In genomic region chr3:172987268-172987667, GRCh38 we compare ENCODE assay signal across 13 cellular contexts.
A peak's percentile ranks its signal among the peaks of the same experiment; 100 is the strongest.
DNase-seq lines count a peak whose midpoint lies in the region; ATAC-seq and TF ChIP-seq lines count a peak whose summit lies in the region.
"Had no signal": no experiment of that assay in that cellular context is flagged by ENCODE, and none has a peak within 500 bp of the region (broad histone marks: within the 10 kb centered on the region; RNA-seq: fewer than 3 reads in every experiment).

No MANE protein-coding gene starts in this region.

- H3K4me3 Mint-ChIP-seq in naive thymus-derived CD4-positive, alpha-beta T cell: no peak overlapping the region

- H3K9me2 ChIP-seq in Loucy (replicated peaks; ENCODE audit: low read depth, low read length): no peaks in the 10 kb centered on the region

- no peaks in the 10 kb centered on the region for H3F3A ChIP-seq in Loucy (ENCODE audit: low read depth)

- no peak overlapping the region for H3K4me2 ChIP-seq in Loucy (ENCODE audit: low read depth, low read length, poor library complexity, severe bottlenecking)

- CTCF ChIA-PET in naive thymus-derived CD4-positive, alpha-beta T cell (lab: Charles Lee): no interaction called here

- intact Hi-C loops in naive thymus-derived CD4-positive, alpha-beta T cell (cut with micrococcal nuclease): no loop called here

- no peaks in the 10 kb centered on the region for H3K4me1 Mint-ChIP-seq in naive thymus-derived CD4-positive, alpha-beta T cell

- DNase-seq in NCI-H146 (lab: John Stamatoyannopoulos, UW) (peak; percentile 50), NCI-H146 treated with DMSO at 0.1 percent for 48 hours (lab: John Stamatoyannopoulos, UW; ENCODE audit: unreplicated experiment) (no peak), brain microvascular endothelial cell (no peak), pons (ENCODE audit: low spot score) (peak; percentile 20), putamen (ENCODE audit: low spot score) (no peak)
- no peak for DNase-seq in naive thymus-derived CD4-positive, alpha-beta T cell
- DNase-seq: activated CD4-positive, alpha-beta T cell treated with anti-CD3 and anti-CD28 coated beads, Interleukin-2, amount 50 U/mL, for 48 hours; adrenal gland; IMR-90; stimulated activated CD4-positive, alpha-beta T cell treated with anti-CD3 and anti-CD28 coated beads, Interleukin-4, amount 100 ng/mL, for 1 hour; upper lobe of left lung had no signal

- no peak overlapping the region for H3K27ac ChIP-seq in brain microvascular endothelial cell
- H3K27ac ChIP-seq in naive thymus-derived CD4-positive, alpha-beta T cell (ENCODE audit: low read depth, low read length): no peak overlapping the region
- H3K27ac ChIP-seq: adrenal gland, upper lobe of left lung had no signal

- no peaks in the 10 kb centered on the region for H3K4me1 ChIP-seq in Loucy (ENCODE audit: insufficient read depth, low read length, poor library complexity, severe bottlenecking)
- H3K4me1 ChIP-seq in naive thymus-derived CD4-positive, alpha-beta T cell (ENCODE audit: control insufficient read depth in 2 of 2, insufficient read depth in 2 of 2, low read length in 2 of 2): no peaks in the 10 kb centered on the region
- H3K4me1 ChIP-seq: adrenal gland, upper lobe of left lung had no signal

- H3K9ac ChIP-seq in Loucy (ENCODE audit: low read depth, low read length, poor library complexity, severe bottlenecking): no peak overlapping the region

- in situ Hi-C loops in brain microvascular endothelial cell (cut with HindIII; ENCODE audit: low pct_ligation_motif_present, low sequenced_read_pairs): no loop called here

- no peaks in the 10 kb centered on the region for H4K20me1 ChIP-seq in Loucy (ENCODE audit: insufficient read depth, low read length, poor library complexity, severe bottlenecking)

- peaks cover 0 to 10% (median 7%) of the 10 kb centered on the region in 5 donors for H3K27me3 Mint-ChIP-seq in naive thymus-derived CD4-positive, alpha-beta T cell

- POLR2A ChIA-PET in naive thymus-derived CD4-positive, alpha-beta T cell (lab: Charles Lee): no interaction called here

- no peaks in the 10 kb centered on the region for H3K27me3 ChIP-seq in Loucy (ENCODE audit: insufficient read depth, low read length, poor library complexity, severe bottlenecking)
- H3K27me3 ChIP-seq in brain microvascular endothelial cell (replicated peaks): no peaks in the 10 kb centered on the region
- H3K27me3 ChIP-seq in naive thymus-derived CD4-positive, alpha-beta T cell (ENCODE audit: control insufficient read depth in 2 of 2, insufficient read depth in 2 of 2, low read length in 2 of 2): peaks cover 0 to 3% of the 10 kb centered on the region in 2 donors
- H3K27me3 ChIP-seq: adrenal gland, upper lobe of left lung had no signal

- H3K9me3 Mint-ChIP-seq in naive thymus-derived CD4-positive, alpha-beta T cell: peaks cover 0 to 3% (median 0%) of the 10 kb centered on the region in 11 donors

- no peak overlapping the region for H3K27ac Mint-ChIP-seq in naive thymus-derived CD4-positive, alpha-beta T cell

- H3K36me3 Mint-ChIP-seq in naive thymus-derived CD4-positive, alpha-beta T cell: no peaks in the 10 kb centered on the region

- H2AFZ ChIP-seq in Loucy (ENCODE audit: low read length): no peak overlapping the region

- TF ChIP-seq CTCF in Loucy (conservative IDR thresholded peaks at IDR 0.05; ENCODE audit: low read length) (peak; percentile 63), brain microvascular endothelial cell (IDR thresholded peaks at IDR 0.05; ENCODE audit: low read depth, low read length, missing control alignments) (peak; percentile 44)

- H3K36me3 ChIP-seq in Loucy (ENCODE audit: insufficient read depth, low read length) (no peaks in the 10 kb centered on the region), brain microvascular endothelial cell (replicated peaks) (no peaks in the 10 kb centered on the region)
- no peaks in the 10 kb centered on the region for H3K36me3 ChIP-seq in naive thymus-derived CD4-positive, alpha-beta T cell (ENCODE audit: control insufficient read depth in 2 of 3, insufficient read depth in 3 of 3, low read length in 3 of 3)
- H3K36me3 ChIP-seq: adrenal gland, upper lobe of left lung had no signal

- no peaks in the 10 kb centered on the region for H3K79me2 ChIP-seq in Loucy (ENCODE audit: insufficient read depth, low read length)

- H3K9me3 ChIP-seq in Loucy (ENCODE audit: insufficient read depth, low read depth, low read length): no peaks in the 10 kb centered on the region
- H3K9me3 ChIP-seq in naive thymus-derived CD4-positive, alpha-beta T cell (ENCODE audit: control insufficient read depth in 2 of 3, low read length in 3 of 3): no peaks in the 10 kb centered on the region
- H3K9me3 ChIP-seq: adrenal gland, upper lobe of left lung had no signal

- H3K4me3 ChIP-seq in Loucy (ENCODE audit: low read length, poor library complexity, severe bottlenecking) (no peak overlapping the region), brain microvascular endothelial cell (ENCODE audit: low read depth, low read length) (no peak overlapping the region)
- H3K4me3 ChIP-seq in naive thymus-derived CD4-positive, alpha-beta T cell (ENCODE audit: low read length): no peak overlapping the region
- H3K4me3 ChIP-seq: adrenal gland, upper lobe of left lung had no signal

- no peak for ATAC-seq in GM21529 (IDR thresholded peaks at IDR 0.05; ENCODE audit: unreplicated experiment)
- no peak for ATAC-seq in naive thymus-derived CD4-positive, alpha-beta T cell

Comparison
In these comparisons a context has a peak if more than half of its experiments do, and no peak if none do; other contexts are left out.
1. DNase-seq: peak in NCI-H146 (single experiment) and pons (single experiment); none in NCI-H146 treated with DMSO at 0.1 percent for 48 hours (single experiment), brain microvascular endothelial cell (single experiment), putamen (single experiment) and naive thymus-derived CD4-positive, alpha-beta T cell (0 of 9).